ENCODE assay signal across 18 cellular contexts in genomic region chr12:127984386-127985055, GRCh38.
DNase-seq lines count a peak whose midpoint lies in the region; FAIRE-seq and TF ChIP-seq lines count a peak whose summit lies in the region.
"Had no signal": no experiment of that assay in that cellular context is flagged by ENCODE, and none has a peak within 500 bp of the region (broad histone marks: within the 10 kb centered on the region; RNA-seq: fewer than 3 reads in every experiment).

No MANE protein-coding gene starts in this region.

- TF ChIP-seq POLR2A in uterus (IDR thresholded peaks at IDR 0.05), result no peak
- TF ChIP-seq POLR2A in sigmoid colon (IDR thresholded peaks at IDR 0.05), result no peak

- no peak for TF ChIP-seq EP300 in sigmoid colon (IDR thresholded peaks at IDR 0.05)

- no peak overlapping the region for H3K4me3 ChIP-seq in AG04449 (ENCODE audit: low read depth, low read length)
- no peak overlapping the region for H3K4me3 ChIP-seq in brain microvascular endothelial cell (ENCODE audit: low read depth, low read length)
- H3K4me3 ChIP-seq in uterus, result no peak overlapping the region
- H3K4me3 ChIP-seq in sigmoid colon, result no peak overlapping the region
- H3K4me3 ChIP-seq: MG63 had no signal

- FAIRE-seq in HTR-8/SVneo (lab: Jason Lieb, UNC), result peak; percentile 13
- FAIRE-seq: HepG2 had no signal

- TF ChIP-seq CTCF in AG04449 (IDR thresholded peaks at IDR 0.05; ENCODE audit: insufficient read depth, low read length, missing control alignments) (no peak), brain microvascular endothelial cell (IDR thresholded peaks at IDR 0.05; ENCODE audit: low read depth, low read length, missing control alignments) (no peak), neural crest cell (conservative IDR thresholded peaks at IDR 0.05) (no peak), uterus (IDR thresholded peaks at IDR 0.05) (no peak), sigmoid colon (IDR thresholded peaks at IDR 0.05) (no peak)

- H3K27me3 ChIP-seq in brain microvascular endothelial cell (replicated peaks), result no peaks in the 10 kb centered on the region
- H3K27me3 ChIP-seq in uterus, result no peaks in the 10 kb centered on the region
- no peaks in the 10 kb centered on the region for H3K27me3 ChIP-seq in sigmoid colon
- H3K27me3 ChIP-seq: MG63 had no signal

- peaks cover 18% of the 10 kb centered on the region for H3K4me1 Mint-ChIP-seq in neural crest cell

- H3K36me3 ChIP-seq in brain microvascular endothelial cell (replicated peaks) (no peaks in the 10 kb centered on the region), uterus (no peaks in the 10 kb centered on the region), sigmoid colon (no peaks in the 10 kb centered on the region)
- H3K36me3 ChIP-seq: MG63 had no signal

- H3K4me1 ChIP-seq in uterus (no peaks in the 10 kb centered on the region), sigmoid colon (no peaks in the 10 kb centered on the region)

- no peaks in the 10 kb centered on the region for H3K36me3 Mint-ChIP-seq in neural crest cell (ENCODE audit: low read depth)

- H3K4me3 Mint-ChIP-seq in neural crest cell, result no peak overlapping the region

- WGBS in sigmoid colon, 2 donors, result 84 to 88% methylated on average over 10 of the region's 10 CpGs

- POLR2A ChIA-PET in AG04449 (lab: Yijun Ruan, JAX), result no interaction called here

- H3K9me3 Mint-ChIP-seq in neural crest cell, result no peaks in the 10 kb centered on the region

- H3K27ac Mint-ChIP-seq in neural crest cell (ENCODE audit: unreplicated experiment), result peak overlapping the region; percentile 64

- H3K27ac ChIP-seq in brain microvascular endothelial cell (peak overlapping the region; percentile 91), uterus (no peak overlapping the region), sigmoid colon (no peak overlapping the region)

- DNase-seq in AG04449 (ENCODE audit: low read depth, low spot score) (peak; percentile 50), HTR-8/SVneo (ENCODE audit: insufficient read length, low spot score) (peak; percentile 50), brain microvascular endothelial cell (peak; percentile 93), neural crest cell (ENCODE audit: low read depth, low spot score) (no peak), DMS53 treated with DMSO at 0.1 percent for 48 hours (lab: John Stamatoyannopoulos, UW; ENCODE audit: unreplicated experiment) (no peak), NK-92 (lab: John Stamatoyannopoulos, UW; ENCODE audit: unreplicated experiment) (no peak), uterus (no peak), sigmoid colon (no peak)
- DNase-seq: 8988T, C1 segment of cervical spinal cord, GOT3, KG1, MG63, NCI-H1105, NCI-H1694, NCI-H524 treated with DMSO at 0.1 percent for 48 hours, SHP77 had no signal

- H3K27me3 Mint-ChIP-seq in neural crest cell (ENCODE audit: low read depth), result no peaks in the 10 kb centered on the region

- in situ Hi-C loops in brain microvascular endothelial cell (cut with HindIII; ENCODE audit: low pct_ligation_motif_present, low sequenced_read_pairs), result no loop called here

- intact Hi-C loops in uterus (cut with DNase I; ENCODE audit: low total_unique reads) (no loop called here), sigmoid colon (cut with DNase I) (no loop called here)

- no peaks in the 10 kb centered on the region for H3K9me3 ChIP-seq in uterus
- no peaks in the 10 kb centered on the region for H3K9me3 ChIP-seq in sigmoid colon
- H3K9me3 ChIP-seq: MG63 had no signal

- CTCF ChIA-PET in AG04449 (lab: Yijun Ruan, JAX), result interaction anchor here (0.8 to 1.2 kb wide), 2 partner anchors 14 to 318 kb away, joined by 3 read pairs; no protein-coding TSS in a partner anchor

Comparison
In these comparisons a context has a peak if more than half of its experiments do, and no peak if none do; other contexts are left out.
1. DNase-seq: peak in AG04449 (single experiment), HTR-8/SVneo (single experiment) and brain microvascular endothelial cell (single experiment); none in neural crest cell (single experiment), DMS53 treated with DMSO at 0.1 percent for 48 hours (single experiment), NK-92 (single experiment), uterus (0 of 2) and sigmoid colon (single experiment).